1 cellular context compared by ENCODE assay signal in the genomic region with DNA sequence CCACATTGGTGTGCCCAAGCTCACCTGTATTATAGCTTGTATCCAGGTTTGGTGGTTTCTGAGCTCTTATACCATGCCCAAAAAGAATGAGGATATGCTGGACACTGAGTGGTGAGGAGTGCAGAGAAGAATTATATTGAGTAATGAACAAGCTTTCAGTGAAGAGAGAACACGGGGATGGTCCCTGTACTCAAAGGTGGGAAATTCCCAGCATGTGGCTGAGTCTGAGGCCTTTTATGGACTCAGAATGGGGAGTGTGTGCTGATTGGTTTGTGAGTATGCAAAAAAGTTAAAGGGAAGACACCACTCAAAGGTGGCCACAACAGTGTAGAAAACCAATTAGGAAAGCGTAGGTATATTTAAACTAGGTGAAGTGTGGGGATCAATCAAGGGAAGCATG.
TF ChIP-seq lines count a peak whose summit lies in the region.

No MANE protein-coding gene starts in this region.

TF ChIP-seq in WTC11, 78 proteins besides CTCF, POLR2A, EP300 and RAD21 (continued from another document):
- TF ChIP-seq, protein P1, sequence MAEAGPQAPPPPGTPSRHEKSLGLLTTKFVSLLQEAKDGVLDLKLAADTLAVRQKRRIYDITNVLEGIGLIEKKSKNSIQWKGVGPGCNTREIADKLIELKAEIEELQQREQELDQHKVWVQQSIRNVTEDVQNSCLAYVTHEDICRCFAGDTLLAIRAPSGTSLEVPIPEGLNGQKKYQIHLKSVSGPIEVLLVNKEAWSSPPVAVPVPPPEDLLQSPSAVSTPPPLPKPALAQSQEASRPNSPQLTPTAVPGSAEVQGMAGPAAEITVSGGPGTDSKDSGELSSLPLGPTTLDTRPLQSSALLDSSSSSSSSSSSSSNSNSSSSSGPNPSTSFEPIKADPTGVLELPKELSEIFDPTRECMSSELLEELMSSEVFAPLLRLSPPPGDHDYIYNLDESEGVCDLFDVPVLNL (CRISPR knock-in tag; IDR thresholded peaks at IDR 0.05; ENCODE audit: borderline replicate concordance, low read depth), result no peak
- TF ChIP-seq, protein P2, sequence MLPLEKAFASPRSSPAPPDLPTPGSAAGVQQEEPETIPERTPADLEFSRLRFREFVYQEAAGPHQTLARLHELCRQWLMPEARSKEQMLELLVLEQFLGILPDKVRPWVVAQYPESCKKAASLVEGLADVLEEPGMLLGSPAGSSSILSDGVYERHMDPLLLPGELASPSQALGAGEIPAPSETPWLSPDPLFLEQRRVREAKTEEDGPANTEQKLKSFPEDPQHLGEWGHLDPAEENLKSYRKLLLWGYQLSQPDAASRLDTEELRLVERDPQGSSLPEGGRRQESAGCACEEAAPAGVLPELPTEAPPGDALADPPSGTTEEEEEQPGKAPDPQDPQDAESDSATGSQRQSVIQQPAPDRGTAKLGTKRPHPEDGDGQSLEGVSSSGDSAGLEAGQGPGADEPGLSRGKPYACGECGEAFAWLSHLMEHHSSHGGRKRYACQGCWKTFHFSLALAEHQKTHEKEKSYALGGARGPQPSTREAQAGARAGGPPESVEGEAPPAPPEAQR (CRISPR knock-in tag; IDR thresholded peaks at IDR 0.05), result no peak
- TF ChIP-seq RORB (CRISPR knock-in tag; IDR thresholded peaks at IDR 0.05) (no peak), NFE2L1 (CRISPR knock-in tag; IDR thresholded peaks at IDR 0.05) (no peak), ZBTB21 (CRISPR knock-in tag; IDR thresholded peaks at IDR 0.05; ENCODE audit: borderline replicate concordance) (no peak), OVOL2 (CRISPR knock-in tag; IDR thresholded peaks at IDR 0.05; ENCODE audit: borderline replicate concordance) (no peak), ELF4 (CRISPR knock-in tag; IDR thresholded peaks at IDR 0.05; ENCODE audit: low read depth) (no peak), TEAD4 (CRISPR knock-in tag; IDR thresholded peaks at IDR 0.05) (no peak), ZNF416 (CRISPR knock-in tag; IDR thresholded peaks at IDR 0.05) (no peak), JAZF1 (CRISPR knock-in tag; IDR thresholded peaks at IDR 0.05) (no peak), SP1 (CRISPR knock-in tag; conservative IDR thresholded peaks at IDR 0.05) (no peak), JUN (CRISPR knock-in tag; IDR thresholded peaks at IDR 0.05) (no peak), KAT7 (CRISPR knock-in tag; IDR thresholded peaks at IDR 0.05; ENCODE audit: borderline replicate concordance) (no peak)
- TF ChIP-seq, protein P3, sequence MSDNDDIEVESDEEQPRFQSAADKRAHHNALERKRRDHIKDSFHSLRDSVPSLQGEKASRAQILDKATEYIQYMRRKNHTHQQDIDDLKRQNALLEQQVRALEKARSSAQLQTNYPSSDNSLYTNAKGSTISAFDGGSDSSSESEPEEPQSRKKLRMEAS (CRISPR knock-in tag; IDR thresholded peaks at IDR 0.05), result no peak
- TF ChIP-seq, protein P4, sequence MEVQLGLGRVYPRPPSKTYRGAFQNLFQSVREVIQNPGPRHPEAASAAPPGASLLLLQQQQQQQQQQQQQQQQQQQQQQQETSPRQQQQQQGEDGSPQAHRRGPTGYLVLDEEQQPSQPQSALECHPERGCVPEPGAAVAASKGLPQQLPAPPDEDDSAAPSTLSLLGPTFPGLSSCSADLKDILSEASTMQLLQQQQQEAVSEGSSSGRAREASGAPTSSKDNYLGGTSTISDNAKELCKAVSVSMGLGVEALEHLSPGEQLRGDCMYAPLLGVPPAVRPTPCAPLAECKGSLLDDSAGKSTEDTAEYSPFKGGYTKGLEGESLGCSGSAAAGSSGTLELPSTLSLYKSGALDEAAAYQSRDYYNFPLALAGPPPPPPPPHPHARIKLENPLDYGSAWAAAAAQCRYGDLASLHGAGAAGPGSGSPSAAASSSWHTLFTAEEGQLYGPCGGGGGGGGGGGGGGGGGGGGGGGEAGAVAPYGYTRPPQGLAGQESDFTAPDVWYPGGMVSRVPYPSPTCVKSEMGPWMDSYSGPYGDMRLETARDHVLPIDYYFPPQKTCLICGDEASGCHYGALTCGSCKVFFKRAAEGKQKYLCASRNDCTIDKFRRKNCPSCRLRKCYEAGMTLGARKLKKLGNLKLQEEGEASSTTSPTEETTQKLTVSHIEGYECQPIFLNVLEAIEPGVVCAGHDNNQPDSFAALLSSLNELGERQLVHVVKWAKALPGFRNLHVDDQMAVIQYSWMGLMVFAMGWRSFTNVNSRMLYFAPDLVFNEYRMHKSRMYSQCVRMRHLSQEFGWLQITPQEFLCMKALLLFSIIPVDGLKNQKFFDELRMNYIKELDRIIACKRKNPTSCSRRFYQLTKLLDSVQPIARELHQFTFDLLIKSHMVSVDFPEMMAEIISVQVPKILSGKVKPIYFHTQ (CRISPR knock-in tag; IDR thresholded peaks at IDR 0.05), result no peak
- TF ChIP-seq, protein P5, sequence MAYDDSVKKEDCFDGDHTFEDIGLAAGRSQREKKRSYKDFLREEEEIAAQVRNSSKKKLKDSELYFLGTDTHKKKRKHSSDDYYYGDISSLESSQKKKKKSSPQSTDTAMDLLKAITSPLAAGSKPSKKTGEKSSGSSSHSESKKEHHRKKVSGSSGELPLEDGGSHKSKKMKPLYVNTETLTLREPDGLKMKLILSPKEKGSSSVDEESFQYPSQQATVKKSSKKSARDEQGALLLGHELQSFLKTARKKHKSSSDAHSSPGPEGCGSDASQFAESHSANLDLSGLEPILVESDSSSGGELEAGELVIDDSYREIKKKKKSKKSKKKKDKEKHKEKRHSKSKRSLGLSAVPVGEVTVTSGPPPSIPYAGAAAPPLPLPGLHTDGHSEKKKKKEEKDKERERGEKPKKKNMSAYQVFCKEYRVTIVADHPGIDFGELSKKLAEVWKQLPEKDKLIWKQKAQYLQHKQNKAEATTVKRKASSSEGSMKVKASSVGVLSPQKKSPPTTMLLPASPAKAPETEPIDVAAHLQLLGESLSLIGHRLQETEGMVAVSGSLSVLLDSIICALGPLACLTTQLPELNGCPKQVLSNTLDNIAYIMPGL (CRISPR knock-in tag; IDR thresholded peaks at IDR 0.05), result no peak
